Comparison of ENCODE assay signal across 20 cellular contexts in genomic region chr6:141594874-141595273, GRCh38.
DNase-seq lines count a peak whose midpoint lies in the region; ATAC-seq and TF ChIP-seq lines count a peak whose summit lies in the region.
"Had no signal": no experiment of that assay in that cellular context is flagged by ENCODE, and none has a peak within 500 bp of the region (broad histone marks: within the 10 kb centered on the region; RNA-seq: fewer than 3 reads in every experiment).

No MANE protein-coding gene starts in this region.

- intact Hi-C loops in A673 (cut with micrococcal nuclease; ENCODE audit: unreplicated experiment) = no loop called here

- H3K4me3 ChIP-seq in A673 (ENCODE audit: low read depth, low read length, poor library complexity, severe bottlenecking) = no peak overlapping the region
- H3K4me3 ChIP-seq in fibroblast of mammary gland (ENCODE audit: control insufficient read depth, low read depth, low read length) = no peak overlapping the region
- H3K4me3 ChIP-seq: adrenal gland, hepatocyte, lower lobe of right lung, testis had no signal

- peaks cover 21% of the 10 kb centered on the region for H3K36me3 Mint-ChIP-seq in HFFc6 (ENCODE audit: low read depth)

- H3K9me3 ChIP-seq in A673 (ENCODE audit: low read depth, low read length, poor library complexity, severe bottlenecking) = peaks cover 4% of the 10 kb centered on the region
- H3K9me3 ChIP-seq: adrenal gland, lower lobe of right lung, testis had no signal

- DNase-seq in A673 (ENCODE audit: low spot score) = no peak
- DNase-seq in HFFc6 = no peak
- DNase-seq in RWPE1 (ENCODE audit: low spot score) = no peak
- no peak for DNase-seq in fibroblast of mammary gland (ENCODE audit: low read depth)
- DNase-seq in substantia nigra (lab: John Stamatoyannopoulos, UW) = no peak
- no peak for DNase-seq in KG1 (lab: John Stamatoyannopoulos, UW)
- no peak for DNase-seq in amygdala (lab: John Stamatoyannopoulos, UW)
- DNase-seq: activated gamma-delta T cell; adrenal gland; central memory CD4-positive, alpha-beta T cell; Karpas-422; lower lobe of right lung; NCI-H1417 treated with DMSO at 0.1 percent for 48 hours; NCI-H82; nucleus accumbens; retina; RPMI8226; testis had no signal

- TF ChIP-seq CTCF in A673 (conservative IDR thresholded peaks at IDR 0.05; ENCODE audit: low read depth, low read length) (peak; percentile 28; the same call in 1 of the 2 replicates), HFFc6 (IDR thresholded peaks at IDR 0.05) (peak; percentile 65), RWPE1 (conservative IDR thresholded peaks at IDR 0.05; ENCODE audit: low read depth) (0 out of 2 replicates have a peak, but pooled peaks have one; percentile 6), fibroblast of mammary gland (conservative IDR thresholded peaks at IDR 0.05; ENCODE audit: control insufficient read depth, insufficient read depth, low read depth, low read length) (peak; percentile 18)

- no TSS peak for BruUV-seq in A673 (replicated peaks; lab: Mats Ljungman, UMichigan)

- CTCF ChIA-PET in A673 (lab: Charles Lee) (no interaction called here), RWPE1 (lab: Yijun Ruan, JAX) (interaction anchor here (0.6 to 0.9 kb wide), 3 partner anchors 13 to 244 kb away, joined by 4 to 5 read pairs (median 4); no protein-coding TSS in a partner anchor)

- POLR2A ChIA-PET in A673 (lab: Charles Lee; ENCODE audit: low non-redundant PET) = no interaction called here
- POLR2A ChIA-PET in RWPE1 (lab: Yijun Ruan, JAX; ENCODE audit: low non-redundant PET) = no interaction called here

- H3K9me3 Mint-ChIP-seq in HFFc6 = peaks cover 20% of the 10 kb centered on the region

- H3K27ac ChIP-seq in A673 (ENCODE audit: low read depth, low read length, poor library complexity, severe bottlenecking) (no peak overlapping the region), RWPE1 (no peak overlapping the region), substantia nigra (ENCODE audit: low read depth, low read length, poor library complexity, severe bottlenecking) (no peak overlapping the region)
- H3K27ac ChIP-seq: adrenal gland, hepatocyte, lower lobe of right lung, testis had no signal

- H3K4me1 ChIP-seq in A673 (ENCODE audit: insufficient read depth, low read length, poor library complexity, severe bottlenecking) = no peaks in the 10 kb centered on the region
- H3K4me1 ChIP-seq: adrenal gland, lower lobe of right lung, testis had no signal

- H3K27ac Mint-ChIP-seq in HFFc6 = no peak overlapping the region

- H3K4me1 Mint-ChIP-seq in HFFc6 (ENCODE audit: low read depth) = peaks cover 23% of the 10 kb centered on the region

- H3K27me3 ChIP-seq in A673 (replicated peaks; ENCODE audit: insufficient read depth, low read depth, low read length, poor library complexity) = no peaks in the 10 kb centered on the region
- H3K27me3 ChIP-seq: adrenal gland, hepatocyte, testis had no signal

- no peaks in the 10 kb centered on the region for H3K27me3 Mint-ChIP-seq in HFFc6 (ENCODE audit: insufficient read depth)

- no peak overlapping the region for H3K4me3 Mint-ChIP-seq in HFFc6

- no peak for ATAC-seq in HG03097 (IDR thresholded peaks at IDR 0.05; ENCODE audit: low FRiP score, unreplicated experiment)
- ATAC-seq: lower lobe of right lung had no signal

- peaks cover 6% of the 10 kb centered on the region for H3K36me3 ChIP-seq in A673 (ENCODE audit: insufficient read depth, low read length, poor library complexity, severe bottlenecking)
- H3K36me3 ChIP-seq: adrenal gland, lower lobe of right lung had no signal

Comparison
In these comparisons a context has a peak if more than half of its experiments do, and no peak if none do; other contexts are left out.
1. CTCF ChIP-seq: peak in every context shown above with its lines; median percentile 65 in HFFc6; 28 in A673; 18 in fibroblast of mammary gland; 6 in RWPE1.